ENCODE assay signal across 9 cellular contexts in the genomic region with DNA sequence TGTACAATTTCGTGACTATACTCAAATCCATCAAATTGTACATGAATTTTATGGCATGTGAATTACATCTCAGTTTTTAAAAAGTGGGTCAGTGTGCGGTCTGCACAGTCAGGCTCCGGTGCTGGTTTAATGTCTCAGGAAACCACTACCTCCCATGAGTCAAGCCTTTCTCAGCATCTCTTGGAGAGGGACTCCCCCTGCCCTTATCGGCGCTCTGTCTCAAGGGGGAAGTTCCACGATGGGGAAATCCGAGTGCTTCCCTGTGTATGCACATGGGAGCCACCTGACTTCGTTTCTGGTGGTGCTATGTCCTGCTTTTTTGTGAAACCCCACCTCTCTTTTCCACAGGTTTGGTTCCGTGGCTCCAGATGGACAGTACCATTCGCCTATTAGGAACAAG.
DNase-seq lines count a peak whose midpoint lies in the region; ATAC-seq and TF ChIP-seq lines count a peak whose summit lies in the region.
"Had no signal": no experiment of that assay in that cellular context is flagged by ENCODE, and none has a peak within 500 bp of the region (broad histone marks: within the 10 kb centered on the region; RNA-seq: fewer than 3 reads in every experiment).

No MANE protein-coding gene starts in this region.

- CTCF ChIA-PET in activated CD4-positive, alpha-beta memory T cell treated with anti-CD3 and anti-CD28 coated beads for 36 hours (lab: Charles Lee) = interaction anchor here (1.2 kb wide), 1 partner anchor 42 kb away, joined by 4 read pairs; no protein-coding TSS in a partner anchor

- no peak for TF ChIP-seq POLR2A in erythroblast (IDR thresholded peaks at IDR 0.05; ENCODE audit: low read length)

- peak overlapping the region; percentile 29 for H3K27ac Mint-ChIP-seq in activated CD4-positive, alpha-beta memory T cell treated with anti-CD3 and anti-CD28 coated beads for 36 hours

- peaks cover 7% of the 10 kb centered on the region for H3K9me3 Mint-ChIP-seq in activated CD4-positive, alpha-beta memory T cell treated with anti-CD3 and anti-CD28 coated beads for 36 hours

- intact Hi-C loops in activated CD4-positive, alpha-beta memory T cell treated with anti-CD3 and anti-CD28 coated beads for 36 hours (cut with micrococcal nuclease) = loop anchor here (1.0 to 2.0 kb wide), 4 partner anchors 42 to 312 kb away; no protein-coding TSS in a partner anchor

- H3K27me3 Mint-ChIP-seq in activated CD4-positive, alpha-beta memory T cell treated with anti-CD3 and anti-CD28 coated beads for 36 hours = peaks cover 43% of the 10 kb centered on the region

- POLR2A ChIA-PET in activated CD4-positive, alpha-beta memory T cell treated with anti-CD3 and anti-CD28 coated beads for 36 hours (lab: Charles Lee) = interaction anchor here (1.0 kb wide), 1 partner anchor 287 kb away, joined by 4 read pairs; no protein-coding TSS in a partner anchor

- H3K4me3 Mint-ChIP-seq in activated CD4-positive, alpha-beta memory T cell treated with anti-CD3 and anti-CD28 coated beads for 36 hours = peak overlapping the region; percentile 3

- peaks cover 16% of the 10 kb centered on the region for H3K4me1 Mint-ChIP-seq in activated CD4-positive, alpha-beta memory T cell treated with anti-CD3 and anti-CD28 coated beads for 36 hours (ENCODE audit: low read depth)

- peaks cover 2% of the 10 kb centered on the region for H3K36me3 Mint-ChIP-seq in activated CD4-positive, alpha-beta memory T cell treated with anti-CD3 and anti-CD28 coated beads for 36 hours

- DNase-seq in GM10266 (ENCODE audit: extremely low spot score) (peak; percentile 65), HuH-7.5 (ENCODE audit: low spot score) (no peak), KG1 (lab: John Stamatoyannopoulos, UW) (no peak), SK-N-DZ (ENCODE audit: low spot score) (no peak), erythroblast (lab: John Stamatoyannopoulos, UW) (no peak)
- peak; percentile 85 for DNase-seq in activated CD4-positive, alpha-beta memory T cell treated with anti-CD3 and anti-CD28 coated beads for 36 hours
- peak; percentile 37 to 52 for DNase-seq in stimulated activated CD4-positive, alpha-beta T cell treated with anti-CD3 and anti-CD28 coated beads, Interleukin-12 subunit alpha, Interleukin-12 subunit beta, amount 100 ng/mL, for 24 hours (ENCODE audit: low read depth in 2 of 2)
- DNase-seq: SK-N-SH had no signal

- peak; percentile 77 for ATAC-seq in HG03066 (IDR thresholded peaks at IDR 0.05; ENCODE audit: low read depth, unreplicated experiment)

- TF ChIP-seq CTCF in GM10266 (IDR thresholded peaks at IDR 0.05; ENCODE audit: control insufficient read depth, insufficient read depth, low read depth, missing control alignments) = no peak

Comparison
In these comparisons a context has a peak if more than half of its experiments do, and no peak if none do; other contexts are left out.
1. DNase-seq: peak in GM10266 (single experiment), activated CD4-positive, alpha-beta memory T cell treated with anti-CD3 and anti-CD28 coated beads for 36 hours (single experiment) and stimulated activated CD4-positive, alpha-beta T cell treated with anti-CD3 and anti-CD28 coated beads, Interleukin-12 subunit alpha, Interleukin-12 subunit beta, amount 100 ng/mL, for 24 hours (2 of 2); none in HuH-7.5 (single experiment), KG1 (single experiment), SK-N-DZ (single experiment) and erythroblast (0 of 2).